23 cellular contexts compared by ENCODE assay signal in the genomic region with DNA sequence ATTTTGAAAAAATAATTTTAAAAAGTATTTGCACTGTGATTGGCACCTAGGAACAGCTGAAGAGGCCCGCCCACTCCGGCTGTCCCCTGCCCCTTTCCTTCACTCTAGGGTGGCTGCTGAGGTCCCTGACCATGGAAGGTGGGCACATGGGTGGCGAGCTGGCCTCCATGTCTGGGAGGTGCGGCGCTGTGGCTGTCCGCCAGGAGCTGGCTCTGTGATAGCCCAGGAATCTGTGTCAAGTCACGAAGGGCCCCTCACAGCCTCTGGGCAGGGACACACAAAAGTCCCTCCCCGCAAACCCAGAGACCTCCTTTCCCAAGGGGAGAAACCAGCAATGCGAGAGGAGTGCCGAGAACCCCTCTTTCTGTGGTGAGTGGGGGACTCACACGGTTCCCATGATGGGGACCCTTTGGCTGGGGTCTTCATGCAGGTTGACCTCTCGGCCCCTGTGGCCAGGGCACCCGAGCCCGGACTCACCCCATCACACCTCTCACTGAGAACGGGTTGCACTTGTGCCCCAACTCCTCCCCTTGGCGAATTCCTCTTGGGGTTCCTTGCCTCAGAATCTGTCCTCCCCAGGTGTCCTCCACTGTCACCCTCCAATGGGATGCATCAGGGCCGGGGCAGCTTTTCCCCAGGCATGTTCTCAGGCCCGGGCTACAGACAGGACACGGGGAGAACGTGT.
A peak's percentile ranks its signal among the peaks of the same experiment; 100 is the strongest.
DNase-seq lines count a peak whose midpoint lies in the region; ATAC-seq, FAIRE-seq and TF ChIP-seq lines count a peak whose summit lies in the region.
"Had no signal": no experiment of that assay in that cellular context is flagged by ENCODE, and none has a peak within 500 bp of the region (broad histone marks: within the 10 kb centered on the region; RNA-seq: fewer than 3 reads in every experiment).

No MANE protein-coding gene starts in this region.

- H3K4me3 ChIP-seq in IMR-90 (ENCODE audit: insufficient read depth, low read depth, low read length) (no peak overlapping the region), HepG2 (replicated peaks in 1 of 3; ENCODE audit: insufficient read depth in 1 of 3, low read depth in 2 of 3, low read length in 3 of 3) (peak overlapping the region in 1 of 3 experiments; percentile 22; a peak in 1 of 6 replicates)
- H3K4me3 ChIP-seq: GM23338 had no signal

- no peaks in the 10 kb centered on the region for H3K36me3 Mint-ChIP-seq in chondrocyte (ENCODE audit: low read depth)
- H3K36me3 Mint-ChIP-seq: CD4-positive, CD25-positive, alpha-beta regulatory T cell; CD8-positive, alpha-beta memory T cell had no signal

- in situ Hi-C loops in IMR-90 (cut with MboI; ENCODE audit: low sequenced_read_pairs) (no loop called here), HepG2 (cut with HindIII; ENCODE audit: extremely low pct_ligation_motif_present, low pct_unique_long_range_greater_than_20kb) (no loop called here)

- H3K27me3 ChIP-seq in IMR-90 (ENCODE audit: control insufficient read depth, insufficient read depth, low read length) (no peaks in the 10 kb centered on the region), HepG2 (ENCODE audit: control insufficient read depth in 1 of 2, insufficient read depth in 2 of 2, low read length in 2 of 2) (peaks cover 0 to 8% of the 10 kb centered on the region in 2 experiments; a peak in 1 of 5 replicates)
- H3K27me3 ChIP-seq: BE2C had no signal

- no peaks in the 10 kb centered on the region for H3K79me2 ChIP-seq in HepG2 (ENCODE audit: insufficient read depth, low read length)

- H2BK15ac ChIP-seq in IMR-90 (ENCODE audit: low read depth, low read length), result no peak overlapping the region

- H3K27me3 Mint-ChIP-seq in chondrocyte (ENCODE audit: low read depth), result no peaks in the 10 kb centered on the region
- H3K27me3 Mint-ChIP-seq: CD4-positive, CD25-positive, alpha-beta regulatory T cell; CD8-positive, alpha-beta memory T cell had no signal

- H3K18ac ChIP-seq in IMR-90 (ENCODE audit: low read depth, low read length), result no peak overlapping the region

- H3K4ac ChIP-seq in IMR-90 (ENCODE audit: low read depth, low read length), result no peak overlapping the region

- FAIRE-seq in HepG2 (lab: Jason Lieb, UNC), result no peak
- FAIRE-seq: A204.1, G401.6, GM12892, GM18507, HTR-8/SVneo had no signal

- H2AK5ac ChIP-seq in IMR-90 (ENCODE audit: low read depth, low read length), result no peak overlapping the region

- H2BK5ac ChIP-seq in IMR-90 (ENCODE audit: low read depth, low read length, poor library complexity, severe bottlenecking), result no peak overlapping the region

- no peak overlapping the region for H3K27ac ChIP-seq in IMR-90 (ENCODE audit: insufficient read depth, low read length)
- no peak overlapping the region for H3K27ac ChIP-seq in HepG2 (ENCODE audit: extremely low read length, insufficient read depth, low read length)
- H3K27ac ChIP-seq: KMS-11 had no signal

- H2AFZ ChIP-seq in IMR-90 (replicated peaks; ENCODE audit: low read length, poor library complexity) (no peak overlapping the region), HepG2 (ENCODE audit: low read length) (no peak overlapping the region)

- POLR2A ChIA-PET in IMR-90 (lab: Charles Lee; ENCODE audit: unreplicated experiment) (no interaction called here), HepG2 (lab: Yijun Ruan, JAX) (no interaction called here)

- ATAC-seq in IMR-90 (ENCODE audit: low read depth), result no peak
- ATAC-seq in HepG2, result no peak
- ATAC-seq in HG03135 (IDR thresholded peaks at IDR 0.05; ENCODE audit: unreplicated experiment), result no peak
- ATAC-seq in HG02642 (IDR thresholded peaks at IDR 0.05; ENCODE audit: poor library complexity, unreplicated experiment), result no peak
- ATAC-seq: GM23338 had no signal

- intact Hi-C loops in IMR-90 (cut with micrococcal nuclease), result no loop called here
- intact Hi-C loops in HepG2 (cut with micrococcal nuclease; ENCODE audit: unreplicated experiment), result loop anchor here (5.0 kb wide), 2 partner anchors 128 to 203 kb away; no protein-coding TSS in a partner anchor
- intact Hi-C loops in posterior vena cava (cut with DNase I), result no loop called here

- no peak overlapping the region for H3K4me2 ChIP-seq in IMR-90 (ENCODE audit: low read depth, low read length)
- H3K4me2 ChIP-seq in HepG2 (ENCODE audit: low read depth, low read length), result peak overlapping the region; percentile 31
- H3K4me2 ChIP-seq: GM23338, KMS-11 had no signal

- H3K27ac Mint-ChIP-seq in chondrocyte (ENCODE audit: unreplicated experiment), result no peak overlapping the region
- H3K27ac Mint-ChIP-seq: CD4-positive, CD25-positive, alpha-beta regulatory T cell; GM23338 had no signal

- H4K8ac ChIP-seq in IMR-90 (ENCODE audit: low read depth in 2 of 2, low read length in 2 of 2), result no peak overlapping the region

- no peaks in the 10 kb centered on the region for H3K79me1 ChIP-seq in IMR-90 (ENCODE audit: low read depth in 1 of 2, low read length in 2 of 2)

- CTCF ChIA-PET in IMR-90 (lab: Yijun Ruan, JAX) (no interaction called here), HepG2 (lab: Yijun Ruan, JAX; ENCODE audit: low intra/inter-chr PET ratio, low total read pairs) (no interaction called here)

- H2AK9ac ChIP-seq in IMR-90 (replicated peaks; ENCODE audit: low read depth, low read length, poor library complexity), result peak overlapping the region; percentile 6

- TF ChIP-seq POLR2A in IMR-90 (IDR thresholded peaks at IDR 0.05; ENCODE audit: low read depth, low read length), result no peak
- TF ChIP-seq POLR2A in HepG2 (IDR thresholded peaks at IDR 0.05; ENCODE audit: insufficient read depth in 1 of 2, low read depth in 2 of 2, low read length in 2 of 2), result no peak

- H3K23ac ChIP-seq in IMR-90 (ENCODE audit: low read depth, low read length), result no peak overlapping the region

- H4K20me1 ChIP-seq in IMR-90 (ENCODE audit: insufficient read depth, low read length) (no peaks in the 10 kb centered on the region), HepG2 (ENCODE audit: insufficient read depth, low read length) (no peaks in the 10 kb centered on the region)

- H3K4me3 Mint-ChIP-seq in chondrocyte (ENCODE audit: unreplicated experiment), result no peak overlapping the region
- H3K4me3 Mint-ChIP-seq: CD4-positive, CD25-positive, alpha-beta regulatory T cell; CD8-positive, alpha-beta memory T cell; GM23338; H9 had no signal

- H3K9me1 ChIP-seq in IMR-90 (ENCODE audit: insufficient read depth, low read length), result no peaks in the 10 kb centered on the region; the same call in 1 of the 2 replicates

- TF ChIP-seq EP300 in HepG2 (IDR thresholded peaks at IDR 0.05; ENCODE audit: low read depth in 2 of 2, low read length in 2 of 2), result no peak
- no peak for TF ChIP-seq EP300 in HepG2 (CRISPR knock-in tag; IDR thresholded peaks at IDR 0.05; ENCODE audit: borderline replicate concordance)

- dilution Hi-C loops in IMR-90 (cut with HindIII; ENCODE audit: low sequenced_read_pairs, unreplicated experiment), result no loop called here

- H4K5ac ChIP-seq in IMR-90 (ENCODE audit: low read depth, low read length), result no peak overlapping the region

- TF ChIP-seq CTCF in IMR-90 (conservative IDR thresholded peaks at IDR 0.05; ENCODE audit: low read depth, low read length) (no peak), chondrocyte (IDR thresholded peaks at IDR 0.05) (no peak), HepG2 (CRISPR knock-in tag; IDR thresholded peaks at IDR 0.05) (no peak)

- no peaks in the 10 kb centered on the region for H3K4me1 Mint-ChIP-seq in chondrocyte (ENCODE audit: low read depth)
- H3K4me1 Mint-ChIP-seq: CD4-positive, CD25-positive, alpha-beta regulatory T cell; CD8-positive, alpha-beta memory T cell had no signal

- H2BK20ac ChIP-seq in IMR-90 (ENCODE audit: low read depth, low read length), result no peak overlapping the region

- H3K9me3 ChIP-seq in IMR-90 (ENCODE audit: control insufficient read depth, insufficient read depth, low read length) (no peaks in the 10 kb centered on the region), HepG2 (ENCODE audit: low read length) (no peaks in the 10 kb centered on the region)
- H3K9me3 ChIP-seq: BE2C had no signal

- no peak overlapping the region for H3K9ac ChIP-seq in IMR-90 (ENCODE audit: low read depth, low read length)
- H3K9ac ChIP-seq in HepG2 (ENCODE audit: insufficient read depth, low read depth, low read length), result no peak overlapping the region
- H3K9ac ChIP-seq: KMS-11 had no signal

- H3K14ac ChIP-seq in IMR-90 (replicated peaks; ENCODE audit: low read depth, low read length), result no peak overlapping the region

- H3K56ac ChIP-seq in IMR-90 (ENCODE audit: extremely low read depth, insufficient read depth, low read length), result no peak overlapping the region

- H4K91ac ChIP-seq in IMR-90 (ENCODE audit: insufficient read depth, low read depth, low read length), result no peak overlapping the region

- H2BK120ac ChIP-seq in IMR-90 (ENCODE audit: low read depth, low read length), result no peak overlapping the region

- H3K36me3 ChIP-seq in IMR-90 (ENCODE audit: control insufficient read depth, insufficient read depth, low read length) (no peaks in the 10 kb centered on the region), HepG2 (replicated peaks in 1 of 2; ENCODE audit: control insufficient read depth in 1 of 2, insufficient read depth in 2 of 2, low read length in 2 of 2) (no peaks in the 10 kb centered on the region)
- H3K36me3 ChIP-seq: BE2C had no signal

- TF ChIP-seq RAD21 in IMR-90 (IDR thresholded peaks at IDR 0.05; ENCODE audit: low read length) (no peak), HepG2 (CRISPR knock-in tag; IDR thresholded peaks at IDR 0.05) (no peak)

- WGBS in IMR-90 (ENCODE audit: extremely low coverage in 2 of 2, insufficient read length in 1 of 2), 2 experiments, result 85% methylated on average over 9 of the region's 20 CpGs; no CpG with 5 or more reads in 1 of the 2 experiments
- WGBS in HepG2 (ENCODE audit: low lambda C conversion rate), result 57% methylated on average over 8 of the region's 20 CpGs

- no peaks in the 10 kb centered on the region for H3K4me1 ChIP-seq in IMR-90 (ENCODE audit: control insufficient read depth, insufficient read depth, low read length)
- peaks cover 47% of the 10 kb centered on the region for H3K4me1 ChIP-seq in HepG2 (ENCODE audit: insufficient read depth, low read length)

- BruUV-seq in IMR-90 (replicated peaks; lab: Mats Ljungman, UMichigan), result no TSS peak
- no TSS peak for BruUV-seq in HepG2 (replicated peaks; lab: Mats Ljungman, UMichigan)

- H3K9me3 Mint-ChIP-seq in chondrocyte (ENCODE audit: low read depth), result no peaks in the 10 kb centered on the region
- H3K9me3 Mint-ChIP-seq: CD4-positive, CD25-positive, alpha-beta regulatory T cell; CD8-positive, alpha-beta memory T cell; GM23338; H9 had no signal

- DNase-seq in IMR-90 (no peak), chondrocyte (ENCODE audit: low spot score) (peak; percentile 83), HepG2 (ENCODE audit: low spot score) (no peak), posterior vena cava (ENCODE audit: low spot score) (peak; percentile 75), ureter (ENCODE audit: low spot score) (no peak)
- no peak for DNase-seq in activated effector memory CD4-positive, alpha-beta T cell treated with Interleukin-2 at 50 U/mL for 16 hours
- DNase-seq: ACHN; C1 segment of cervical spinal cord; CD4-positive, CD25-positive, alpha-beta regulatory T cell; CD8-positive, alpha-beta memory T cell; COR-L47; DMS 273 treated with DMSO at 0.1 percent for 48 hours; H9 had no signal

TF ChIP-seq in HepG2, 621 proteins besides CTCF, POLR2A, EP300 and RAD21 (continues in another document):
- TF ChIP-seq MXD4 (CRISPR knock-in tag; IDR thresholded peaks at IDR 0.05), result no peak
- TF ChIP-seq ZNF670 (CRISPR knock-in tag; IDR thresholded peaks at IDR 0.05; ENCODE audit: borderline replicate concordance), result no peak
- TF ChIP-seq ZNF775 (CRISPR knock-in tag; IDR thresholded peaks at IDR 0.05; ENCODE audit: borderline replicate concordance), result no peak

Comparison
In these comparisons a context has a peak if more than half of its experiments do, and no peak if none do; other contexts are left out.
1. DNase-seq: peak in chondrocyte (single experiment) and posterior vena cava (single experiment); none in IMR-90 (single experiment), HepG2 (single experiment), activated effector memory CD4-positive, alpha-beta T cell treated with Interleukin-2 at 50 U/mL for 16 hours (single experiment) and ureter (single experiment).